9 cellular contexts compared by ENCODE assay signal in genomic region chr4:134426821-134427220, GRCh38.
"Had no signal": no experiment of that assay in that cellular context is flagged by ENCODE, and none has a peak within 500 bp of the region (broad histone marks: within the 10 kb centered on the region; RNA-seq: fewer than 3 reads in every experiment).

No MANE protein-coding gene starts in this region.

- H3K9me3 ChIP-seq: HAP-1 had no signal

- DNase-seq: GM23248, GOT3, H7, HFFc6, IMR-90, KG1 had no signal

- H2AFZ ChIP-seq: GM23248 had no signal

- H3K9ac ChIP-seq: GM23248 had no signal

- ATAC-seq: HCT116, K562 had no signal

- H3K27ac ChIP-seq: GM23248 had no signal

- H3K4me3 ChIP-seq: GM23248, HAP-1, K562 had no signal

- H3K36me3 ChIP-seq: HAP-1 had no signal

- H3K4me1 ChIP-seq: HAP-1 had no signal
